8 cellular contexts compared by ENCODE assay signal in genomic region chr12:52025301-52026172, GRCh38.
A peak's percentile ranks its signal among the peaks of the same experiment; 100 is the strongest.
DNase-seq lines count a peak whose midpoint lies in the region; ATAC-seq lines count a peak whose summit lies in the region.

No MANE protein-coding gene starts in this region.

- H3K4me3 Mint-ChIP-seq in central memory CD8-positive, alpha-beta T cell = peak overlapping the region; percentile 74

- no peaks in the 10 kb centered on the region for H3K9me3 ChIP-seq in ES-I3 (ENCODE audit: control insufficient read depth, insufficient read depth, low read length)

- peaks cover 25% of the 10 kb centered on the region for H3K4me1 Mint-ChIP-seq in central memory CD8-positive, alpha-beta T cell

- H3K27ac Mint-ChIP-seq in central memory CD8-positive, alpha-beta T cell (ENCODE audit: low read depth) = peak overlapping the region; percentile 79

- no peaks in the 10 kb centered on the region for H3K9me3 Mint-ChIP-seq in central memory CD8-positive, alpha-beta T cell

- ATAC-seq in HG03097 (IDR thresholded peaks at IDR 0.05; ENCODE audit: low FRiP score, unreplicated experiment) (peak; percentile 32), HG03521 (IDR thresholded peaks at IDR 0.05; ENCODE audit: unreplicated experiment) (no peak)
- peak; percentile 49 to 60 for ATAC-seq in activated CD4-positive, CD25-positive, alpha-beta regulatory T cell treated with anti-CD3 and anti-CD28 coated beads, Interleukin-2, amount 50 U/mL, for 24 hours
- peak; percentile 51 for ATAC-seq in central memory CD8-positive, alpha-beta T cell (replicated peaks; ENCODE audit: extremely low read depth, poor library complexity, severe bottlenecking)

- DNase-seq in NCI-H446 (lab: John Stamatoyannopoulos, UW) = peak; percentile 72 to 85
- DNase-seq in central memory CD8-positive, alpha-beta T cell (ENCODE audit: low spot score in 2 of 2) = peak; percentile 75 to 84
- DNase-seq in kidney glomerular epithelial cell (lab: John Stamatoyannopoulos, UW) = peak; percentile 92
- DNase-seq in stimulated activated CD4-positive, alpha-beta T cell treated with anti-CD3 and anti-CD28 coated beads, Interleukin-15, amount 100 ng/mL, for 1 hour (ENCODE audit: low read depth in 1 of 2, low spot score in 1 of 2) = peak; percentile 58 to 72

- peaks cover 6% of the 10 kb centered on the region for H3K36me3 Mint-ChIP-seq in central memory CD8-positive, alpha-beta T cell (ENCODE audit: insufficient read depth)

- no peaks in the 10 kb centered on the region for H3K27me3 Mint-ChIP-seq in central memory CD8-positive, alpha-beta T cell

- peaks cover 9% of the 10 kb centered on the region; the same call in 1 of the 2 replicates for H3K4me1 ChIP-seq in ES-I3 (ENCODE audit: insufficient read depth, low read length)

- peak overlapping the region; percentile 43 for H3K9ac ChIP-seq in ES-I3 (ENCODE audit: low read depth, low read length)

- no peaks in the 10 kb centered on the region for H3K36me3 ChIP-seq in ES-I3 (ENCODE audit: insufficient read depth, low read length)
